Comparison of ENCODE assay signal across 8 cellular contexts in the genomic region with DNA sequence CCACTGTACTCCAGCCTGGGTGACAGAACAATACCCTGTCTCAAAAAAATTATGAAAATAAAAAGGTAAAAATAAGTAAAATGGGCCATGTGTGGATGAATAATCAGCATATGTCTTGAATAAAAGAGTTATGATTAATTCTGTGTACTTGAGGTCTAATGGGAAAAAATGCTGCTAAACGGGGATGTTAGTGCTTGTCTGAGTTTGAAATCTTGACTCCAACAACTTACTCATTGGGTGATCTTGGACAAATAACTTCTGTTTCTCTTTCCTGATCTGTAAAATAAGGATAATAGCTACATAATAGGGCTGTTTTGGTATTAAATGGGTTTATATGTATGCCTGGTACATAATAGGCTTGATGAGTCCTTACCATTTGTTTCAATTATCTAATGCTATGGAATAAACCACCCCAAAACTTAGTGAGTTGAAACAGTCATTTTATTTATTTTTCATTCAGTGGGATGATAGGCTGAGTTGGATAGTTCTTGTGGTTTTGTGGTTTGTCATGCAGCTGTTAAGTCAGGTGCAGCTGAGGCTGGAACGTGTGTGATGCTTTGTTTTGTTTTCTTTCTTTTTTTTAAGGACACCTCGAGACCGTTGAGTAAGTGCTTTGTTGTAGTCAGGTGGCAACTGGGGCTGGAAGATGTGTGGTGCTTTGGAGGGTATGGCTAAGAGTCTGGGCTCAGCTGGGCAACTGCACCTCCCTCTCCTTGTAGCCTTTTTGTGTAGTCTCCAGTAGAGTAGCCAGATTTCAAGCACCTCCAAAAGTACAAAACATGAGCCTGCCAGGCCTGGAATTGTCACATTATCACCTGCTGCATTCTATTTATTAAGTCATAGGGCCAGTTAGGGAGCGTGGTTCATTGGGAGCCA. TPM values are rescaled to one million over a fixed set of nuclear protein-coding genes. Genes with fewer than 3 reads are reported as not detected.
A peak's percentile ranks its signal among the peaks of the same experiment; 100 is the strongest.
DNase-seq lines count a peak whose midpoint lies in the region; ATAC-seq and TF ChIP-seq lines count a peak whose summit lies in the region.

No MANE protein-coding gene starts in this region.

- no peak overlapping the region for H2BK120ac ChIP-seq in neuronal stem cell (ENCODE audit: low read depth, low read length)

- TF ChIP-seq CTCF in progenitor cell of endocrine pancreas (IDR thresholded peaks at IDR 0.05; ENCODE audit: unreplicated experiment) (no peak), thyroid gland (IDR thresholded peaks at IDR 0.05) (no peak)

- ATAC-seq in GM18907 (IDR thresholded peaks at IDR 0.05; ENCODE audit: unreplicated experiment) (peak; percentile 41), HG03196 (IDR thresholded peaks at IDR 0.05; ENCODE audit: unreplicated experiment) (peak; percentile 54)

- intact Hi-C loops in thyroid gland (cut with DNase I) = no loop called here

- H2BK5ac ChIP-seq in neuronal stem cell (ENCODE audit: low read length) = no peak overlapping the region

- H3K4me2 ChIP-seq in BLaER1 treated with 17β-estradiol and CSF1 and Interleukin-3, amounts not matched to agents 10 nM and 100 nM = peak overlapping the region; percentile 83 to 96 (median 95)
- H3K4me2 ChIP-seq in neuronal stem cell (ENCODE audit: insufficient read depth, low read length, poor library complexity, severe bottlenecking) = no peak overlapping the region

- H3K14ac ChIP-seq in neuronal stem cell (ENCODE audit: low read length) = no peak overlapping the region

- peaks cover 28% of the 10 kb centered on the region for H3K36me3 Mint-ChIP-seq in progenitor cell of endocrine pancreas (ENCODE audit: insufficient read depth)

- H3K4me3 ChIP-seq in BLaER1 treated with 17β-estradiol and CSF1 and Interleukin-3, amounts not matched to agents 10 nM and 100 nM = peak overlapping the region; percentile 3 to 75 (median 36); a peak in 15 of 20 replicates
- no peak overlapping the region for H3K4me3 ChIP-seq in thyroid gland (replicated peaks in 1 of 3)
- no peak overlapping the region for H3K4me3 ChIP-seq in neuronal stem cell (ENCODE audit: low read length in 2 of 2)

- 63 to 68% methylated on average over 5 of the region's 5 CpGs for WGBS in thyroid gland, 2 donors
- no CpG with 5 or more reads among the region's 5 CpGs for WGBS in neuronal stem cell (ENCODE audit: extremely low coverage in 2 of 2, insufficient read length in 2 of 2, insufficient replicate concordance in 1 of 2), 2 donors

- no peak overlapping the region for H3K23ac ChIP-seq in neuronal stem cell (ENCODE audit: low read depth, low read length, poor library complexity)

- no peak overlapping the region for H4K8ac ChIP-seq in neuronal stem cell (ENCODE audit: low read depth, low read length)

- H3K4me1 Mint-ChIP-seq in progenitor cell of endocrine pancreas (ENCODE audit: low read depth) = peaks cover 14% of the 10 kb centered on the region

- no peak overlapping the region for H3K4me3 Mint-ChIP-seq in progenitor cell of endocrine pancreas (ENCODE audit: low read depth)

- TF ChIP-seq POLR2A in thyroid gland (IDR thresholded peaks at IDR 0.05) = no peak

- H3K9me3 ChIP-seq in BLaER1 treated with 17β-estradiol and CSF1 and Interleukin-3, amounts not matched to agents 10 nM and 100 nM (replicated peaks in 1 of 11) = peaks cover 15 to 37% (median 21%) of the 10 kb centered on the region in 11 experiments
- no peaks in the 10 kb centered on the region for H3K9me3 ChIP-seq in thyroid gland
- H3K9me3 ChIP-seq in neuronal stem cell (replicated peaks in 1 of 2; ENCODE audit: control insufficient read depth in 2 of 2, insufficient read depth in 1 of 2, low read depth in 1 of 2, low read length in 2 of 2) = peaks cover 0 to 19% of the 10 kb centered on the region in 2 donors

- no peak overlapping the region for H4K91ac ChIP-seq in neuronal stem cell (ENCODE audit: low read depth, low read length, poor library complexity)

- H2BK15ac ChIP-seq in neuronal stem cell (ENCODE audit: low read length) = no peak overlapping the region

- no peak overlapping the region for H2AK5ac ChIP-seq in neuronal stem cell (ENCODE audit: low read depth, low read length)

- no peaks in the 10 kb centered on the region for H3K27me3 ChIP-seq in BLaER1 treated with 17β-estradiol and CSF1 and Interleukin-3, amounts not matched to agents 10 nM and 100 nM
- no peaks in the 10 kb centered on the region for H3K27me3 ChIP-seq in thyroid gland
- H3K27me3 ChIP-seq in neuronal stem cell (ENCODE audit: control insufficient read depth in 3 of 3, insufficient read depth in 3 of 3, low read depth in 1 of 3, low read length in 3 of 3) = no peaks in the 10 kb centered on the region

- H3K36me3 ChIP-seq in BLaER1 treated with 17β-estradiol and CSF1 and Interleukin-3, amounts not matched to agents 10 nM and 100 nM = peaks cover 50 to 64% (median 60%) of the 10 kb centered on the region in 11 experiments
- H3K36me3 ChIP-seq in thyroid gland = peaks cover 1 to 6% of the 10 kb centered on the region in 2 donors
- H3K36me3 ChIP-seq in neuronal stem cell (replicated peaks in 1 of 2; ENCODE audit: control insufficient read depth in 2 of 2, insufficient read depth in 2 of 2, low read length in 2 of 2) = peaks cover 8 to 70% of the 10 kb centered on the region in 2 donors

- no peak overlapping the region for H3K4ac ChIP-seq in neuronal stem cell (ENCODE audit: low read length)

- peaks cover 7 to 43% (median 26%) of the 10 kb centered on the region in 11 experiments; a peak in 17 of 22 replicates for H4K20me1 ChIP-seq in BLaER1 treated with 17β-estradiol and CSF1 and Interleukin-3, amounts not matched to agents 10 nM and 100 nM

- H3K9ac ChIP-seq in BLaER1 treated with 17β-estradiol and CSF1 and Interleukin-3, amounts not matched to agents 10 nM and 100 nM = peak overlapping the region; percentile 62 to 98 (median 70)
- no peak overlapping the region for H3K9ac ChIP-seq in neuronal stem cell (ENCODE audit: low read depth, low read length, poor library complexity)

- peak overlapping the region; percentile 51 to 100 (median 99); a peak in 21 of 22 replicates for H3K27ac ChIP-seq in BLaER1 treated with 17β-estradiol and CSF1 and Interleukin-3, amounts not matched to agents 10 nM and 100 nM
- H3K27ac ChIP-seq in thyroid gland (peak overlapping the region in 1 of 3 donors; percentile 6), neuronal stem cell (replicated peaks; ENCODE audit: low read length) (no peak overlapping the region)

- DNase-seq in RKO (ENCODE audit: low spot score) (peak; percentile 47), astrocyte of the hippocampus (ENCODE audit: low read depth, low spot score) (peak; percentile 28), progenitor cell of endocrine pancreas (ENCODE audit: low spot score, unreplicated experiment) (no peak), thyroid gland (no peak), neuronal stem cell (ENCODE audit: low spot score) (no peak)

- H3K9me3 Mint-ChIP-seq in progenitor cell of endocrine pancreas (ENCODE audit: low read depth) = no peaks in the 10 kb centered on the region

- H3K27me3 Mint-ChIP-seq in progenitor cell of endocrine pancreas = no peaks in the 10 kb centered on the region

- peak overlapping the region; percentile 33 for H3K27ac Mint-ChIP-seq in progenitor cell of endocrine pancreas

- H3K4me1 ChIP-seq in BLaER1 treated with 17β-estradiol and CSF1 and Interleukin-3, amounts not matched to agents 10 nM and 100 nM = peaks cover 53 to 81% (median 68%) of the 10 kb centered on the region in 10 experiments
- H3K4me1 ChIP-seq in thyroid gland = peaks cover 19 to 23% of the 10 kb centered on the region in 2 donors
- no peaks in the 10 kb centered on the region for H3K4me1 ChIP-seq in neuronal stem cell (ENCODE audit: control insufficient read depth in 2 of 2, insufficient read depth in 1 of 2, low read depth in 1 of 2, low read length in 2 of 2)

- H2BK12ac ChIP-seq in neuronal stem cell (ENCODE audit: low read length) = no peak overlapping the region

- peaks cover 14% of the 10 kb centered on the region for H3K79me1 ChIP-seq in neuronal stem cell (ENCODE audit: low read depth, low read length)

- no peak overlapping the region for H3K18ac ChIP-seq in neuronal stem cell (ENCODE audit: low read length)

- no peak overlapping the region for H2AFZ ChIP-seq in neuronal stem cell (ENCODE audit: low read length)

RNA-seq across cellular contexts. Expression of gene MDM4, which starts 4.9 kb away (rescaled TPM):
- total RNA-seq in progenitor cell of endocrine pancreas (123 and 127 TPM in 2 replicates), thyroid gland (100 to 1,000 TPM in 2 of 4 donors, 10 to 100 TPM in 2; 72.3 to 177 (median 102) TPM)
- 18.0 TPM for polyA plus RNA-seq in neuronal stem cell (2013, experiment 1 of 2)
- 21.9 TPM for polyA plus RNA-seq in neuronal stem cell (2013, experiment 2 of 2)

RNA-seq across cellular contexts. Expression of gene PIK3C2B, which starts 26.5 kb away (rescaled TPM):
- total RNA-seq in progenitor cell of endocrine pancreas = 62.2 and 62.7 TPM in 2 replicates
- total RNA-seq in thyroid gland = 10 to 100 TPM; 19.9 to 36.9 (median 27.2) TPM
- 15.3 TPM for polyA plus RNA-seq in neuronal stem cell (2013, experiment 1 of 2)
- 16.6 TPM for polyA plus RNA-seq in neuronal stem cell (2013, experiment 2 of 2)

Comparison
In these comparisons a context has a peak if more than half of its experiments do, and no peak if none do; other contexts are left out.
1. H3K4me3 ChIP-seq: peak in BLaER1 treated with 17β-estradiol and CSF1 and Interleukin-3, amounts not matched to agents 10 nM and 100 nM (10 of 10); none in thyroid gland (0 of 3) and neuronal stem cell (0 of 2).
2. DNase-seq: peak in RKO (single experiment) and astrocyte of the hippocampus (single experiment); none in progenitor cell of endocrine pancreas (single experiment), thyroid gland (0 of 2) and neuronal stem cell (single experiment).